18 cellular contexts compared by ENCODE assay signal in genomic region chr17:76912585-76912984, GRCh38. TPM values are rescaled to one million over a fixed set of nuclear protein-coding genes. Genes with fewer than 3 reads are reported as not detected.
DNase-seq lines count a peak whose midpoint lies in the region; FAIRE-seq and TF ChIP-seq lines count a peak whose summit lies in the region.
"Had no signal": no experiment of that assay in that cellular context is flagged by ENCODE, and none has a peak within 500 bp of the region (broad histone marks: within the 10 kb centered on the region; RNA-seq: fewer than 3 reads in every experiment).

No MANE protein-coding gene starts in this region.

- DNase-seq in NCI-H82 (lab: John Stamatoyannopoulos, UW) (peak; percentile 43), NCI-H82 treated with DMSO at 0.1 percent for 48 hours (lab: John Stamatoyannopoulos, UW; ENCODE audit: unreplicated experiment) (no peak), NCI-H510A treated with DMSO at 0.1 percent for 48 hours (lab: John Stamatoyannopoulos, UW) (peak; percentile 79), head of caudate nucleus (peak; percentile 47 to 91 (median 76)), Kasumi-1 (lab: John Stamatoyannopoulos, UW) (no peak), small intestine (no peak), endodermal cell (no peak)
- DNase-seq in activated CD4-positive, alpha-beta T cell treated with anti-CD3 and anti-CD28 coated beads for 4 hours = no peak
- DNase-seq: Karpas-422, NCI-H187 treated with DMSO at 0.1 percent for 48 hours, NCI-H2107, NCI-H2227 treated with DMSO at 0.1 percent for 48 hours, Peyer's patch, SJCRH30 had no signal

- H3K9ac ChIP-seq in endodermal cell (ENCODE audit: extremely low read depth, low read length, poor library complexity, severe bottlenecking) = no peak overlapping the region

- intact Hi-C loops in head of caudate nucleus (cut with DNase I) = no loop called here

- H3K9me3 Mint-ChIP-seq in endodermal cell = no peaks in the 10 kb centered on the region

- H3K27ac ChIP-seq in small intestine (ENCODE audit: low read depth in 1 of 2, low read length in 1 of 2) (no peak overlapping the region), endodermal cell (ENCODE audit: low read depth, low read length) (no peak overlapping the region)
- H3K27ac ChIP-seq: C4-2B, Peyer's patch, SJCRH30 had no signal

- peaks cover 58% of the 10 kb centered on the region for H3K27me3 Mint-ChIP-seq in endodermal cell (ENCODE audit: insufficient read depth)

- H3K36me3 ChIP-seq in small intestine (ENCODE audit: control insufficient read depth in 2 of 2, insufficient read depth in 2 of 2, low read length in 2 of 2) (no peaks in the 10 kb centered on the region), endodermal cell (ENCODE audit: control insufficient read depth, insufficient read depth, low read length) (no peaks in the 10 kb centered on the region)
- H3K36me3 ChIP-seq: Peyer's patch, SJCRH30 had no signal

- no peak for TF ChIP-seq CTCF in endodermal cell (conservative IDR thresholded peaks at IDR 0.05)

- H3K9me3 ChIP-seq in small intestine (ENCODE audit: control insufficient read depth, low read depth) (no peaks in the 10 kb centered on the region), endodermal cell (ENCODE audit: control insufficient read depth, low read length) (no peaks in the 10 kb centered on the region)
- H3K9me3 ChIP-seq: Peyer's patch had no signal

- 90 to 91% (median 90%) methylated on average over 17 to 20 of the region's 20 CpGs for WGBS in small intestine, 3 donors
- 95% methylated on average over 20 of the region's 20 CpGs for WGBS in endodermal cell (ENCODE audit: insufficient coverage in 1 of 2, insufficient read length in 1 of 2), 2 experiments

- H3K4me1 ChIP-seq in small intestine (ENCODE audit: control insufficient read depth in 2 of 2, insufficient read depth in 1 of 2, low read depth in 1 of 2, low read length in 1 of 2) (no peaks in the 10 kb centered on the region), endodermal cell (ENCODE audit: control insufficient read depth, insufficient read depth, low read length) (no peaks in the 10 kb centered on the region)
- H3K4me1 ChIP-seq: Peyer's patch, SJCRH30 had no signal

- H3K27ac Mint-ChIP-seq in endodermal cell = no peak overlapping the region

- peaks cover 3% of the 10 kb centered on the region for H3K36me3 Mint-ChIP-seq in endodermal cell (ENCODE audit: low read depth)

- no peak overlapping the region for H3K4me3 ChIP-seq in small intestine (ENCODE audit: low read depth in 1 of 2, low read length in 2 of 2)
- H3K4me3 ChIP-seq in endodermal cell (ENCODE audit: low read length) = no peak overlapping the region
- H3K4me3 ChIP-seq: GM12878, Peyer's patch, SJCRH30 had no signal

- no peak overlapping the region for H3K4me3 Mint-ChIP-seq in endodermal cell

- H3K27me3 ChIP-seq in small intestine (ENCODE audit: control insufficient read depth in 2 of 2, insufficient read depth in 2 of 2, low read length in 2 of 2) = no peaks in the 10 kb centered on the region
- H3K27me3 ChIP-seq in endodermal cell (ENCODE audit: control insufficient read depth, insufficient read depth, low read length, poor library complexity, severe bottlenecking) = peaks cover 27% of the 10 kb centered on the region
- H3K27me3 ChIP-seq: Peyer's patch had no signal

- no peak for FAIRE-seq in small intestine (lab: Jason Lieb, UNC)
- FAIRE-seq: A204.1, GM12878, H54 had no signal

- H3K4me1 Mint-ChIP-seq in endodermal cell = peaks cover 4% of the 10 kb centered on the region

RNA-seq across cellular contexts. Expression of gene MGAT5B, which starts 44.4 kb away (rescaled TPM):
- under 1 TPM in 1 of 3 donors, not detected in 2; 0.40 TPM for polyA plus RNA-seq in small intestine
- total RNA-seq in endodermal cell = 1 to 10 TPM; 2.9 to 3.3 TPM
- 7.2 TPM for polyA plus RNA-seq in endodermal cell (2013, experiment 1 of 2)
- polyA plus RNA-seq in endodermal cell (2013, experiment 2 of 2) = 7.2 TPM
- polyA plus RNA-seq: GM12878 had no signal

Comparison
In these comparisons a context has a peak if more than half of its experiments do, and no peak if none do; other contexts are left out.
1. DNase-seq: peak in NCI-H82 (single experiment), NCI-H510A treated with DMSO at 0.1 percent for 48 hours (single experiment) and head of caudate nucleus (42 of 42); none in NCI-H82 treated with DMSO at 0.1 percent for 48 hours (single experiment), activated CD4-positive, alpha-beta T cell treated with anti-CD3 and anti-CD28 coated beads for 4 hours (0 of 2), Kasumi-1 (0 of 2), small intestine (single experiment) and endodermal cell (single experiment).